2 cellular contexts compared by ENCODE assay signal in genomic region chr4:13825822-13826221, GRCh38.
DNase-seq lines count a peak whose midpoint lies in the region; FAIRE-seq and TF ChIP-seq lines count a peak whose summit lies in the region.
"Not testable (repeated sequence)": the region's sequence is repeated elsewhere in the genome, so short reads cannot be mapped to it uniquely, and the experiment has no call there.

No MANE protein-coding gene starts in this region.

- not testable (repeated sequence) for H3K9me3 ChIP-seq in liver (ENCODE audit: control insufficient read depth in 4 of 4, low read length in 3 of 4); small intestine (ENCODE audit: control insufficient read depth, low read depth)

- H3K27ac ChIP-seq in liver (ENCODE audit: low read depth in 1 of 2, low read length in 2 of 2); small intestine (ENCODE audit: low read depth in 1 of 2, low read length in 1 of 2): not testable (repeated sequence)

- not testable (repeated sequence) for TF ChIP-seq CTCF in liver (IDR thresholded peaks at IDR 0.05; ENCODE audit: low read depth, low read length, missing input control)

- H3K36me3 ChIP-seq in liver (ENCODE audit: control insufficient read depth in 4 of 4, insufficient read depth in 3 of 4, low read depth in 1 of 4, low read length in 3 of 4); small intestine (ENCODE audit: control insufficient read depth in 2 of 2, insufficient read depth in 2 of 2, low read length in 2 of 2): not testable (repeated sequence)

- not testable (repeated sequence) for H3K4me1 ChIP-seq in liver (ENCODE audit: control insufficient read depth in 4 of 4, insufficient read depth in 4 of 4, low read length in 3 of 4); small intestine (ENCODE audit: control insufficient read depth in 2 of 2, insufficient read depth in 1 of 2, low read depth in 1 of 2, low read length in 1 of 2)

- H3K4me3 ChIP-seq in liver (ENCODE audit: low read depth in 1 of 3, low read length in 3 of 3); small intestine (ENCODE audit: low read depth in 1 of 2, low read length in 2 of 2): not testable (repeated sequence)

- not testable (repeated sequence) for H3K9ac ChIP-seq in liver (ENCODE audit: low read depth in 1 of 2, low read length in 2 of 2)

- not testable (repeated sequence) for H3K27me3 ChIP-seq in liver (ENCODE audit: control insufficient read depth in 4 of 4, insufficient read depth in 4 of 4, low read length in 3 of 4); small intestine (ENCODE audit: control insufficient read depth in 2 of 2, insufficient read depth in 2 of 2, low read length in 2 of 2)

- not testable (repeated sequence) for FAIRE-seq in small intestine (lab: Jason Lieb, UNC)

- not testable (repeated sequence) for TF ChIP-seq RAD21 in liver (IDR thresholded peaks at IDR 0.05)

- DNase-seq in small intestine: peak; percentile 56

TF ChIP-seq in liver, 16 proteins besides CTCF, POLR2A, EP300 and RAD21:
- TF ChIP-seq HNF4A (conservative IDR thresholded peaks at IDR 0.05) (peak; percentile 39 to 64), HNF4G (IDR thresholded peaks at IDR 0.05) (peak; percentile 21)
TF ChIP-seq in liver: peak in this region for 2; not testable (repeated sequence) for 14.
